ENCODE assay signal across 16 cellular contexts in the genomic region with DNA sequence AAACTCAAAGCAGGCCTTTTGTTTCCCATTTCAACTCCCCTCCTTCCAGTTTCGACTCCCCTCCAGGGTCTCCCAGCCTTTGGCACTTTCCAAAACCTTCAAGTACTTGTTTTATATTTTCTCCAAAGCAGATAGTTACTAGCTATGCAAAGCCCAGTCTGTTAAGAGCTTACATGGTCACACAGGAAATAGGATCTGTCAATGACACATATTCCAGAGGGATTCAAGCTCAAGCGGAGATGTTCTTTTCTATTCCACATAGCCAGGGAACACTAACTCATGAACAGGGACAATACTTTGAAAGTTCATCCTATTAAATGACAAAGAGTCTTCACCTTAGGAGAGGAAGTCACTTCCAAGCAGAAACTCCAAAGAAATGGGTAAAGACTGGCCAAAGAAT. TPM values are rescaled to one million over a fixed set of nuclear protein-coding genes. Genes with fewer than 3 reads are reported as not detected.
DNase-seq lines count a peak whose midpoint lies in the region; ATAC-seq, FAIRE-seq and TF ChIP-seq lines count a peak whose summit lies in the region.
"Had no signal": no experiment of that assay in that cellular context is flagged by ENCODE, and none has a peak within 500 bp of the region (broad histone marks: within the 10 kb centered on the region; RNA-seq: fewer than 3 reads in every experiment).

No MANE protein-coding gene starts in this region.

- TF ChIP-seq CTCF in HFFc6 (IDR thresholded peaks at IDR 0.05) (no peak), brain microvascular endothelial cell (IDR thresholded peaks at IDR 0.05; ENCODE audit: low read depth, low read length, missing control alignments) (no peak)

- 93 to 97% (median 95%) methylated on average over 2 of the region's 2 CpGs for WGBS in small intestine, 3 donors

- peaks cover 32 to 86% (median 72%) of the 10 kb centered on the region in 4 donors for H3K4me1 Mint-ChIP-seq in CD4-positive, CD25-positive, alpha-beta regulatory T cell
- peaks cover 69% of the 10 kb centered on the region for H3K4me1 Mint-ChIP-seq in HFFc6 (ENCODE audit: low read depth)

- no peak for ATAC-seq in CD4-positive, CD25-positive, alpha-beta regulatory T cell (ENCODE audit: low read depth in 2 of 2)
- no peak for ATAC-seq in HG03469 (IDR thresholded peaks at IDR 0.05; ENCODE audit: unreplicated experiment)
- no peak for ATAC-seq in GM18867 (IDR thresholded peaks at IDR 0.05; ENCODE audit: unreplicated experiment)
- ATAC-seq: gastroesophageal sphincter had no signal

- in situ Hi-C loops in brain microvascular endothelial cell (cut with HindIII; ENCODE audit: low pct_ligation_motif_present, low sequenced_read_pairs): no loop called here

- H3K4me3 Mint-ChIP-seq in CD4-positive, CD25-positive, alpha-beta regulatory T cell: peak overlapping the region in 1 of 4 donors; percentile 26
- H3K4me3 Mint-ChIP-seq in HFFc6: peak overlapping the region; percentile 71
- H3K4me3 Mint-ChIP-seq: dendritic cell treated with granulocyte-macrophage colony-stimulating factor and Interleukin-4, amounts not matched to agents 40 ng/mL and 50 ng/mL, for 4 days; nephron progenitor cell; T-helper 2 cell treated with Interferon-gamma antibody and Interleukin-4, amounts not matched to agents 5 μg/mL and 100 μg/mL, for 36 hours had no signal

- no peaks in the 10 kb centered on the region for H3K27me3 Mint-ChIP-seq in CD4-positive, CD25-positive, alpha-beta regulatory T cell
- no peaks in the 10 kb centered on the region for H3K27me3 Mint-ChIP-seq in HFFc6 (ENCODE audit: insufficient read depth)
- H3K27me3 Mint-ChIP-seq: dendritic cell treated with granulocyte-macrophage colony-stimulating factor and Interleukin-4, amounts not matched to agents 40 ng/mL and 50 ng/mL, for 4 days had no signal

- H3K36me3 ChIP-seq in CD4-positive, CD25-positive, alpha-beta regulatory T cell (ENCODE audit: control insufficient read depth, insufficient read depth, low read length): peaks cover 16% of the 10 kb centered on the region
- H3K36me3 ChIP-seq in brain microvascular endothelial cell (replicated peaks): no peaks in the 10 kb centered on the region
- peaks cover 0 to 2% of the 10 kb centered on the region in 2 donors for H3K36me3 ChIP-seq in small intestine (ENCODE audit: control insufficient read depth in 2 of 2, insufficient read depth in 2 of 2, low read length in 2 of 2)
- H3K36me3 ChIP-seq: suprapubic skin had no signal

- no peak overlapping the region for H3K27ac ChIP-seq in CD4-positive, CD25-positive, alpha-beta regulatory T cell (ENCODE audit: insufficient read depth, low read length, poor library complexity, severe bottlenecking)
- peak overlapping the region; percentile 86 for H3K27ac ChIP-seq in brain microvascular endothelial cell
- H3K27ac ChIP-seq in small intestine (ENCODE audit: low read depth in 1 of 2, low read length in 1 of 2): no peak overlapping the region
- H3K27ac ChIP-seq: gastroesophageal sphincter, suprapubic skin had no signal

- H3K4me3 ChIP-seq in CD4-positive, CD25-positive, alpha-beta regulatory T cell (ENCODE audit: low read depth, low read length): no peak overlapping the region
- H3K4me3 ChIP-seq in brain microvascular endothelial cell (ENCODE audit: low read depth, low read length) (no peak overlapping the region), small intestine (ENCODE audit: low read depth in 1 of 2, low read length in 2 of 2) (no peak overlapping the region)
- H3K4me3 ChIP-seq: gastroesophageal sphincter, suprapubic skin had no signal

- no peak for DNase-seq in CD4-positive, CD25-positive, alpha-beta regulatory T cell
- DNase-seq in HFFc6: no peak
- DNase-seq in brain microvascular endothelial cell: peak; percentile 35
- DNase-seq in myocyte (ENCODE audit: low read depth): peak; percentile 40
- no peak for DNase-seq in occipital lobe (lab: John Stamatoyannopoulos, UW)
- no peak for DNase-seq in small intestine
- DNase-seq: activated CD4-positive, alpha-beta T cell treated with anti-CD3 and anti-CD28 coated beads, Interleukin-2, amount 50 U/mL, for 48 hours; NCI-H1436; NCI-H510A treated with DMSO at 0.1 percent for 48 hours; nephron progenitor cell had no signal

- H3K9me3 Mint-ChIP-seq in CD4-positive, CD25-positive, alpha-beta regulatory T cell: no peaks in the 10 kb centered on the region
- no peaks in the 10 kb centered on the region for H3K9me3 Mint-ChIP-seq in HFFc6
- H3K9me3 Mint-ChIP-seq: dendritic cell treated with granulocyte-macrophage colony-stimulating factor and Interleukin-4, amounts not matched to agents 40 ng/mL and 50 ng/mL, for 4 days; nephron progenitor cell; T-helper 2 cell treated with Interferon-gamma antibody and Interleukin-4, amounts not matched to agents 5 μg/mL and 100 μg/mL, for 36 hours had no signal

- H3K9me3 ChIP-seq in CD4-positive, CD25-positive, alpha-beta regulatory T cell (ENCODE audit: control insufficient read depth in 2 of 2, low read length in 2 of 2): no peaks in the 10 kb centered on the region
- H3K9me3 ChIP-seq in small intestine (ENCODE audit: control insufficient read depth, low read depth): no peaks in the 10 kb centered on the region
- H3K9me3 ChIP-seq: gastroesophageal sphincter, suprapubic skin had no signal

- H3K36me3 Mint-ChIP-seq in CD4-positive, CD25-positive, alpha-beta regulatory T cell: peaks cover 45% of the 10 kb centered on the region
- peaks cover 8% of the 10 kb centered on the region for H3K36me3 Mint-ChIP-seq in HFFc6 (ENCODE audit: low read depth)

- H3K27me3 ChIP-seq in CD4-positive, CD25-positive, alpha-beta regulatory T cell (ENCODE audit: control insufficient read depth, insufficient read depth, low read length): no peaks in the 10 kb centered on the region
- H3K27me3 ChIP-seq in brain microvascular endothelial cell (replicated peaks) (no peaks in the 10 kb centered on the region), small intestine (ENCODE audit: control insufficient read depth in 2 of 2, insufficient read depth in 2 of 2, low read length in 2 of 2) (no peaks in the 10 kb centered on the region)
- H3K27me3 ChIP-seq: gastroesophageal sphincter, suprapubic skin had no signal

- peaks cover 29% of the 10 kb centered on the region for H3K4me1 ChIP-seq in CD4-positive, CD25-positive, alpha-beta regulatory T cell (ENCODE audit: control insufficient read depth, insufficient read depth, low read length, poor library complexity, severe bottlenecking)
- peaks cover 0 to 7% of the 10 kb centered on the region in 2 donors for H3K4me1 ChIP-seq in small intestine (ENCODE audit: control insufficient read depth in 2 of 2, insufficient read depth in 1 of 2, low read depth in 1 of 2, low read length in 1 of 2)

- peak overlapping the region; percentile 27 to 74 (median 44) for H3K27ac Mint-ChIP-seq in CD4-positive, CD25-positive, alpha-beta regulatory T cell
- peak overlapping the region; percentile 96 for H3K27ac Mint-ChIP-seq in HFFc6
- H3K27ac Mint-ChIP-seq: dendritic cell treated with granulocyte-macrophage colony-stimulating factor and Interleukin-4, amounts not matched to agents 40 ng/mL and 50 ng/mL, for 4 days; nephron progenitor cell; T-helper 2 cell treated with Interferon-gamma antibody and Interleukin-4, amounts not matched to agents 5 μg/mL and 100 μg/mL, for 36 hours had no signal

- FAIRE-seq in small intestine (lab: Jason Lieb, UNC): no peak

RNA-seq across cellular contexts. Expression of gene SUCLG2, which starts 18.6 kb away (rescaled TPM):
- 53.6 TPM for total RNA-seq in CD4-positive, CD25-positive, alpha-beta regulatory T cell
- 10 to 100 TPM; 60.7 to 75.0 (median 69.5) TPM for polyA plus RNA-seq in CD4-positive, CD25-positive, alpha-beta regulatory T cell
- 10 to 100 TPM; 50.2 to 81.4 (median 75.2) TPM for total RNA-seq in HFFc6 (2021; fragmentation: NEBNext Ultra II Directional; extraction: Animal tissue kit (Norgen Biotek cat#: 25700))
- total RNA-seq in myocyte (47.4 and 52.1 TPM in 2 replicates), occipital lobe (9.7 TPM)
- polyA plus RNA-seq in myocyte (2012): 18.2 TPM
- 100 to 1,000 TPM in 1 of 3 donors, 10 to 100 TPM in 2; 77.7 to 157 (median 93.2) TPM for polyA plus RNA-seq in small intestine

Comparison
In these comparisons a context has a peak if more than half of its experiments do, and no peak if none do; other contexts are left out.
1. DNase-seq: peak in brain microvascular endothelial cell (single experiment) and myocyte (single experiment); none in CD4-positive, CD25-positive, alpha-beta regulatory T cell (0 of 3), HFFc6 (single experiment), occipital lobe (single experiment) and small intestine (single experiment).